ENCODE assay signal across 8 cellular contexts in the genomic region with DNA sequence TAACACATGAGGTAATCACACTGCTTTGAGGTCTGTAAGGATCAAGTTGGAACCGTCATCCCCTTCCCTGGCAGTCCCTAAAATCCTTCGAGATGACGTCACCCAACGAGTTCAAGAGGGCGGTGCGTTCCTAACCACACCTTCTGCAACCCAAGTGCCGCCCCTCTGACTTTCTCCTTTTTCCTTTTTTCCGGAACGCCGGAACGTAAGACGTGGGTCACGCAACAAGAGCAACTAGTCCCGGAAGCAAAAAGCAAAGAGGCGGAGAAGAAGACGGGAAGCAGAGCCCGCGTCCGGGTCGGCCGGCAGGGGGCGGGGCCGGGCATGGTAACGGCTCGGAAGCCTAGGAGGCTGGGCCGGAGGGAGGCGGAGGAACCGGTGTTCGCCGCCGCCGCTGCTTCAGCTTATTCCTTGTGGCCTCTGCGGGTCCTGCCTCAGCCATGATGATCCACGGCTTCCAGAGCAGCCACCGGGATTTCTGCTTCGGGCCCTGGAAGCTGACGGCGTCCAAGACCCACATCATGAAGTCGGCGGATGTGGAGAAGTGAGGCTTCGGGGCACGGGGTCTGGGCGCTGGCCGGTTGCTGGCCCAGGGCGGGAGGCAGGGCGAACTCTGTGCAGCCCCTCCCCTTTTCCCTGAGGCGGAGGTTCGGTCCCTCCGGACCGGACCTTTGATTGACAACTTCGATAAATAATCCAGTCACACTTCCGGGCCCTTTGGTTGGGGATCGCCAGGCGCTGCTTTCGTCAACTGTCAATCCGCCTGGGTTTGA. TPM values are rescaled to one million over a fixed set of nuclear protein-coding genes. Genes with fewer than 3 reads are reported as not detected.
DNase-seq lines count a peak whose midpoint lies in the region; ATAC-seq and TF ChIP-seq lines count a peak whose summit lies in the region.

A gene (plus strand): TSS at position 325 of the 773 bp plus-strand sequence. CDS start 116 bp downstream, at position 441.

- H4K20me1 ChIP-seq in PC-9 (ENCODE audit: insufficient read depth), result no peaks in the 10 kb centered on the region

- peak within 1 kb of the TSS; percentile 87 for H3K4me3 ChIP-seq in PC-9
- peak within 1 kb of the TSS; percentile 85 to 97 for H3K4me3 ChIP-seq in muscle layer of colon (ENCODE audit: low read depth in 1 of 2, low read length in 2 of 2)

- H3K36me3 ChIP-seq in PC-9 (ENCODE audit: low read depth) (0 out of 2 replicates have a peak, but pooled peaks cover 2% of the 10 kb centered on the region), muscle layer of colon (ENCODE audit: insufficient read depth, low read length) (no peaks in the 10 kb centered on the region)

- H3K4me2 ChIP-seq in PC-9, result peak within 1 kb of the TSS; percentile 95

- CTCF ChIA-PET in PC-9 (lab: Charles Lee), result no interaction called here

- peak; percentile 93 for ATAC-seq in GM21717 (IDR thresholded peaks at IDR 0.05; ENCODE audit: unreplicated experiment)
- ATAC-seq in esophagus mucosa, result peak; percentile 96

- H3K27ac Mint-ChIP-seq in activated T-cell treated with anti-CD3 and anti-CD28 coated beads, Interleukin-2, amount 50 U/mL, for 24 hours, result no peak within 1 kb of the TSS

- H2AFZ ChIP-seq in PC-9, result peak within 1 kb of the TSS; percentile 96

- H3K4me1 ChIP-seq in PC-9 (replicated peaks; ENCODE audit: insufficient read depth), result peaks cover 45% of the 10 kb centered on the region
- H3K4me1 ChIP-seq in muscle layer of colon (ENCODE audit: insufficient read depth, low read length), result peaks cover 9% of the 10 kb centered on the region

- POLR2A ChIA-PET in PC-9 (lab: Charles Lee; ENCODE audit: unreplicated experiment), result no interaction called here

- TF ChIP-seq CTCF in PC-9 (conservative IDR thresholded peaks at IDR 0.05), result peak; percentile 72

- H3K9me3 Mint-ChIP-seq in activated T-cell treated with anti-CD3 and anti-CD28 coated beads, Interleukin-2, amount 50 U/mL, for 24 hours, result no peaks in the 10 kb centered on the region

- in situ Hi-C loops in KBM-7 (cut with MboI; ENCODE audit: low pct_unique_long_range_greater_than_20kb, low sequenced_read_pairs), result no loop called here

- H3K4me1 Mint-ChIP-seq in activated T-cell treated with anti-CD3 and anti-CD28 coated beads, Interleukin-2, amount 50 U/mL, for 24 hours (ENCODE audit: low read depth), result peaks cover 12% of the 10 kb centered on the region

- peaks cover 45% of the 10 kb centered on the region for H3K79me2 ChIP-seq in PC-9 (ENCODE audit: low read depth)

- H3K9me3 ChIP-seq in PC-9 (ENCODE audit: insufficient read depth, low read depth) (no peaks in the 10 kb centered on the region; the same call in 1 of the 2 replicates), muscle layer of colon (ENCODE audit: low read length) (no peaks in the 10 kb centered on the region)

- no peaks in the 10 kb centered on the region for H3K27me3 ChIP-seq in PC-9 (ENCODE audit: insufficient read depth, low read depth)
- no peaks in the 10 kb centered on the region for H3K27me3 ChIP-seq in muscle layer of colon (ENCODE audit: control insufficient read depth in 1 of 2, insufficient read depth in 2 of 2, low read length in 2 of 2)

- intact Hi-C loops in PC-9 (cut with micrococcal nuclease; ENCODE audit: unreplicated experiment), result loop anchor here (2.0 kb wide), 1 partner anchor 48 kb away; a partner anchor contains a TSS

- H3K9me2 ChIP-seq in PC-9 (ENCODE audit: insufficient read depth), result no peaks in the 10 kb centered on the region

- peaks cover 5% of the 10 kb centered on the region for H3K36me3 Mint-ChIP-seq in activated T-cell treated with anti-CD3 and anti-CD28 coated beads, Interleukin-2, amount 50 U/mL, for 24 hours (ENCODE audit: low read depth)

- H3K4me3 Mint-ChIP-seq in activated T-cell treated with anti-CD3 and anti-CD28 coated beads, Interleukin-2, amount 50 U/mL, for 24 hours, result no peak within 1 kb of the TSS

- H3F3A ChIP-seq in PC-9 (ENCODE audit: insufficient read depth, low read depth), result peaks cover 28% of the 10 kb centered on the region

- H3K9ac ChIP-seq in muscle layer of colon (ENCODE audit: low read length), result peak within 1 kb of the TSS; percentile 91

- no TSS peak for BruUV-seq in PC-9 (replicated peaks; lab: Mats Ljungman, UMichigan)

- DNase-seq in DMS79 (lab: John Stamatoyannopoulos, UW) (peak; percentile 98), KBM-7 (peak; percentile 99), PC-9 (peak; percentile 95 to 96)
- peak; percentile 95 for DNase-seq in activated T-cell treated with anti-CD3 and anti-CD28 coated beads, Interleukin-2, amount 50 U/mL, for 24 hours
- DNase-seq in stimulated activated CD8-positive, alpha-beta memory T cell treated with anti-CD3 and anti-CD28 coated beads, Interleukin-7, amount 100 ng/mL, for 24 hours (ENCODE audit: low read depth), result peak; percentile 85

- H3K27ac ChIP-seq in PC-9, result peak within 1 kb of the TSS; percentile 65
- peak within 1 kb of the TSS; percentile 83 for H3K27ac ChIP-seq in muscle layer of colon (ENCODE audit: low read depth, low read length)

- peaks cover 3% of the 10 kb centered on the region for H3K27me3 Mint-ChIP-seq in activated T-cell treated with anti-CD3 and anti-CD28 coated beads, Interleukin-2, amount 50 U/mL, for 24 hours

RNA-seq across cellular contexts. Expression of the gene that starts here (rescaled TPM):
- 34.1 and 47.7 TPM in 2 replicates for total RNA-seq in PC-9 (2021)
- 30.9 TPM for total RNA-seq in esophagus mucosa

Comparison
In these comparisons a context has a peak if more than half of its experiments do, and no peak if none do; other contexts are left out.
1. Peak in every context shown above with its lines: DNase-seq, ATAC-seq, H3K4me3 ChIP-seq and H3K27ac ChIP-seq.